Comparison of ENCODE assay signal across 8 cellular contexts in the genomic region with DNA sequence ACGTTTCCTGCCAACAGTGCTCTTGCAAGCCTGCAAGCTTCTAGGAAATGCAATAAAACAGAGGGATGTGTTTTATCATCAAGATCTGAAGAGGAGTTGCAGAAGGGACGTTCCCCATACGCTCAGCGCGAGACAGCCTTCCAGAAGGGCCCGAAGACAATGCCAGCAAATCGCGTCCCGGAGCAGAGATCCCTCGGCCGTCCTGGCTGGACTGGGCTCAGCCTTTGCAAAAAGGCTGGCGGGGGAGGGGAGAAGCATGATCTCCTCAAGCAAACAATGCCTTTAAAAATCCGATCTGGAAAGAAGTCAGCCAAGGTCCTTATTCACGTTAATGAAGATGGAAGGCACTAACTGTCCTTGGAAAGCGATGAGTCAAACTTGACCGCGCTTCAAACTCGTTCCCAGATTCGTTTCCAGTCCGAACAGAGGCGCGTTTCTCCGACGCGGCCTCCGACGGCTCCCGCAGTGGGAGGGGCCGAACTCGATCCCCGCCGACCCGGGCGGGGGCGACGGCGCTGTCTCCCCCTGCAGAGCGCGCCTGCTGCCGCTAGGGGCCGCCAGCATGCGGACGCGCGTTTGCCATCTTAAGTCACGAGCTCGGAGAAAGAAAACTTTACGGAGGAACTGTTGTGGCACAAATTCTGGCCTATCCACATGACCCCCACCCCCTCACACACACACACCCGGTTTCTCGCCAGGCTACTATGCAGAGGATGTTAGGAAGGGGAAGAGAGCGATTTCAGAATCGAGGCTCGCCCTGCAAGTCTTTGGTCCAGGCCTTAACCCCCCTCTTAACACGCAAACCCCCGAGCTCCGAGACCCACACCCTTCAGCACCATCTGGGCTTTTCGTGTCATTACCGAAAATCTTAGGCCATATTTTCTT. TPM values are rescaled to one million over a fixed set of nuclear protein-coding genes. Genes with fewer than 3 reads are reported as not detected.
DNase-seq lines count a peak whose midpoint lies in the region; ATAC-seq and TF ChIP-seq lines count a peak whose summit lies in the region.

No MANE protein-coding gene starts in this region.

- H3K4me3 ChIP-seq in mucosa of descending colon = peak overlapping the region; percentile 4

- TF ChIP-seq POLR2A in erythroblast (IDR thresholded peaks at IDR 0.05; ENCODE audit: low read length) = peak; percentile 5

- peaks cover 5% of the 10 kb centered on the region for H3K36me3 Mint-ChIP-seq in activated T-cell treated with anti-CD3 and anti-CD28 coated beads, Interleukin-2, amount 50 U/mL, for 4 hours (ENCODE audit: insufficient read depth)

- H3K4me1 Mint-ChIP-seq in activated T-cell treated with anti-CD3 and anti-CD28 coated beads, Interleukin-2, amount 50 U/mL, for 4 hours (ENCODE audit: low read depth) = peaks cover 49% of the 10 kb centered on the region

- DNase-seq in GDM1 (lab: John Stamatoyannopoulos, UW) = peak; percentile 73
- DNase-seq in NOMO-1 (lab: John Stamatoyannopoulos, UW; ENCODE audit: unreplicated experiment in 2 of 2) = peak; percentile 85 to 86
- peak; percentile 79 for DNase-seq in activated T-cell treated with anti-CD3 and anti-CD28 coated beads, Interleukin-2, amount 50 U/mL, for 4 hours
- DNase-seq in erythroblast (lab: John Stamatoyannopoulos, UW) = peak; percentile 82 to 90
- DNase-seq in mucosa of descending colon = peak; percentile 77 to 89 (median 87)
- peak; percentile 88 for DNase-seq in stimulated activated CD8-positive, alpha-beta memory T cell treated with anti-CD3 and anti-CD28 coated beads, Interleukin-4, amount 100 ng/mL, for 48 hours

- peaks cover 3% of the 10 kb centered on the region for H3K27me3 Mint-ChIP-seq in activated T-cell treated with anti-CD3 and anti-CD28 coated beads, Interleukin-2, amount 50 U/mL, for 4 hours (ENCODE audit: low read depth)

- H3K4me1 ChIP-seq in mucosa of descending colon (ENCODE audit: low read depth) = peaks cover 22% of the 10 kb centered on the region

- TF ChIP-seq CTCF in mucosa of descending colon (IDR thresholded peaks at IDR 0.05) = peak; percentile 96

- H3K36me3 ChIP-seq in mucosa of descending colon (ENCODE audit: low read depth) = no peaks in the 10 kb centered on the region

- no peaks in the 10 kb centered on the region for H3K9me3 ChIP-seq in mucosa of descending colon

- intact Hi-C loops in mucosa of descending colon (cut with DNase I, micrococcal nuclease) = loop anchor here (5.0 to 10.0 kb wide), 7 partner anchors 312 to 1405 kb away; a partner anchor contains a TSS

- H3K4me3 Mint-ChIP-seq in activated T-cell treated with anti-CD3 and anti-CD28 coated beads, Interleukin-2, amount 50 U/mL, for 4 hours = peak overlapping the region; percentile 91

- H3K9me3 Mint-ChIP-seq in activated T-cell treated with anti-CD3 and anti-CD28 coated beads, Interleukin-2, amount 50 U/mL, for 4 hours = no peaks in the 10 kb centered on the region

- ATAC-seq in HG02973 (IDR thresholded peaks at IDR 0.05; ENCODE audit: unreplicated experiment) (peak; percentile 58), mucosa of descending colon (peak; percentile 49), GM21447 (IDR thresholded peaks at IDR 0.05; ENCODE audit: unreplicated experiment) (no peak)
- ATAC-seq in activated T-cell treated with anti-CD3 and anti-CD28 coated beads, Interleukin-2, amount 50 U/mL, for 4 hours = peak; percentile 25 to 32

RNA-seq across cellular contexts. Expression of a gene that starts 5.5 kb away (rescaled TPM):
- total RNA-seq in activated T-cell treated with anti-CD3 and anti-CD28 coated beads, Interleukin-2, amount 50 U/mL, for 4 hours = 10 to 100 TPM; 35.7 to 40.5 (median 39.1) TPM
- total RNA-seq in mucosa of descending colon = 100 to 1,000 TPM in 1 of 3 donors, 10 to 100 TPM in 2; 10.9 to 133 (median 23.8) TPM

RNA-seq across cellular contexts. Expression of a gene that starts 37.4 kb away (rescaled TPM):
- not detected for total RNA-seq in activated T-cell treated with anti-CD3 and anti-CD28 coated beads, Interleukin-2, amount 50 U/mL, for 4 hours
- total RNA-seq in mucosa of descending colon = not detected
